In genomic region chr2:224039770-224040088, GRCh38 we compare ENCODE assay signal across 8 cellular contexts. TPM values are rescaled to one million over a fixed set of nuclear protein-coding genes. Genes with fewer than 3 reads are reported as not detected.
DNase-seq lines count a peak whose midpoint lies in the region; ATAC-seq and TF ChIP-seq lines count a peak whose summit lies in the region.

No MANE protein-coding gene starts in this region.

- no peak for DNase-seq in activated T-cell treated with anti-CD3 and anti-CD28 coated beads, Interleukin-2, amount 50 U/mL, for 72 hours
- DNase-seq in activated T-cell treated with anti-CD3 and anti-CD28 coated beads for 4 hours (no peak), HuH-7.5 (ENCODE audit: low spot score) (peak; percentile 38), coronary artery (ENCODE audit: low spot score) (no peak), natural killer cell (no peak), HCEC 1CT (no peak), KBM-7 (no peak), Ammon's horn (ENCODE audit: low spot score) (no peak)

- peak overlapping the region; percentile 85 for H3K4me3 ChIP-seq in coronary artery

- peak overlapping the region in 1 of 2 donors; percentile 47 for H3K27ac ChIP-seq in coronary artery

- H3K4me1 Mint-ChIP-seq in activated T-cell treated with anti-CD3 and anti-CD28 coated beads, Interleukin-2, amount 50 U/mL, for 72 hours (ENCODE audit: low read depth), result peaks cover 23% of the 10 kb centered on the region
- H3K4me1 Mint-ChIP-seq in natural killer cell, result peaks cover 21 to 28% of the 10 kb centered on the region in 2 donors

- H3K9me3 Mint-ChIP-seq in activated T-cell treated with anti-CD3 and anti-CD28 coated beads, Interleukin-2, amount 50 U/mL, for 72 hours, result no peaks in the 10 kb centered on the region
- H3K9me3 Mint-ChIP-seq in natural killer cell, result no peaks in the 10 kb centered on the region

- intact Hi-C loops in natural killer cell (cut with micrococcal nuclease), result no loop called here

- H3K27ac Mint-ChIP-seq in activated T-cell treated with anti-CD3 and anti-CD28 coated beads, Interleukin-2, amount 50 U/mL, for 72 hours, result no peak overlapping the region
- H3K27ac Mint-ChIP-seq in natural killer cell, result no peak overlapping the region

- in situ Hi-C loops in KBM-7 (cut with MboI; ENCODE audit: low pct_unique_long_range_greater_than_20kb, low sequenced_read_pairs), result no loop called here

- peak overlapping the region; percentile 74 to 82 for H3K4me3 Mint-ChIP-seq in activated T-cell treated with anti-CD3 and anti-CD28 coated beads, Interleukin-2, amount 50 U/mL, for 72 hours
- peak overlapping the region; percentile 71 for H3K4me3 Mint-ChIP-seq in natural killer cell

- H3K27me3 Mint-ChIP-seq in activated T-cell treated with anti-CD3 and anti-CD28 coated beads, Interleukin-2, amount 50 U/mL, for 72 hours (ENCODE audit: low read depth), result peaks cover 55% of the 10 kb centered on the region
- H3K27me3 Mint-ChIP-seq in natural killer cell (ENCODE audit: low read depth in 2 of 2), result peaks cover 33 to 49% of the 10 kb centered on the region in 2 donors

- H3K36me3 Mint-ChIP-seq in activated T-cell treated with anti-CD3 and anti-CD28 coated beads, Interleukin-2, amount 50 U/mL, for 72 hours (ENCODE audit: insufficient read depth in 2 of 2), result peaks cover 0 to 2% of the 10 kb centered on the region in 2 donors
- no peaks in the 10 kb centered on the region for H3K36me3 Mint-ChIP-seq in natural killer cell

- peak; percentile 22 to 23 for ATAC-seq in activated T-cell treated with anti-CD3 and anti-CD28 coated beads, Interleukin-2, amount 50 U/mL, for 72 hours (replicated peaks in 1 of 2)
- peak in 2 of 3 donors; percentile 2 to 7 for ATAC-seq in natural killer cell

- TF ChIP-seq CTCF in coronary artery (IDR thresholded peaks at IDR 0.05), result no peak
- TF ChIP-seq CTCF in natural killer cell (IDR thresholded peaks at IDR 0.05), result no peak

RNA-seq across cellular contexts. Expression of gene SERPINE2, which starts 0.6 kb away (rescaled TPM):
- total RNA-seq in activated T-cell treated with anti-CD3 and anti-CD28 coated beads, Interleukin-2, amount 50 U/mL, for 72 hours, result 10 to 100 TPM; 62.9 to 81.6 TPM
- total RNA-seq in natural killer cell, result 10 to 100 TPM in 1 of 3 donors, 1 to 10 TPM in 2; 3.5 to 14.6 (median 8.4) TPM

Comparison
In these comparisons a context has a peak if more than half of its experiments do, and no peak if none do; other contexts are left out.
1. RNA of gene SERPINE2, which starts 0.6 kb away (total RNA-seq): 62.9 to 81.6 TPM in activated T-cell treated with anti-CD3 and anti-CD28 coated beads, Interleukin-2, amount 50 U/mL, for 72 hours; 3.5 to 14.6 TPM in natural killer cell; every median in the first group is over 4 times any median in the second.